Comparison of ENCODE assay signal across 1 cellular context in genomic region chr10:49053053-49053997, GRCh38.
TF ChIP-seq lines count a peak whose summit lies in the region.

No MANE protein-coding gene starts in this region.

TF ChIP-seq in GM23338, 12 proteins besides CTCF, POLR2A, EP300 and RAD21 (continued from another document):
- TF ChIP-seq REST (IDR thresholded peaks at IDR 0.05; ENCODE audit: unreplicated experiment), result no peak
